Comparison of ENCODE assay signal across 8 cellular contexts in genomic region chr10:80202934-80203834, GRCh38. TPM values are rescaled to one million over a fixed set of nuclear protein-coding genes. Genes with fewer than 3 reads are reported as not detected.
DNase-seq lines count a peak whose midpoint lies in the region; ATAC-seq and TF ChIP-seq lines count a peak whose summit lies in the region.

No MANE protein-coding gene starts in this region.

- peak; percentile 67 for ATAC-seq in CD4-positive, alpha-beta T cell (ENCODE audit: poor library complexity)
- ATAC-seq in GM19043 (IDR thresholded peaks at IDR 0.05; ENCODE audit: low read depth, unreplicated experiment) (peak; percentile 60), HG03196 (IDR thresholded peaks at IDR 0.05; ENCODE audit: unreplicated experiment) (peak; percentile 52), left cardiac atrium (peak; percentile 57 to 64), gastrocnemius medialis (peak; percentile 38 to 39)

- peak overlapping the region; percentile 69 to 97 (median 78) for H3K4me3 ChIP-seq in gastrocnemius medialis

- H3K36me3 ChIP-seq in gastrocnemius medialis: no peaks in the 10 kb centered on the region

- H3K9me3 Mint-ChIP-seq in CD4-positive, alpha-beta T cell: no peaks in the 10 kb centered on the region

- in situ Hi-C loops in gastrocnemius medialis (cut with MboI; ENCODE audit: low sequenced_read_pairs in 4 of 4): loop anchor here in 3 of 4 donors (5.0 to 25.0 kb wide), 4 partner anchors 41 to 141 kb away; no protein-coding TSS in a partner anchor

- peaks cover 66% of the 10 kb centered on the region for H3K4me1 Mint-ChIP-seq in CD4-positive, alpha-beta T cell (ENCODE audit: low read depth)

- peak; percentile 49 to 59 for TF ChIP-seq POLR2A in gastrocnemius medialis (IDR thresholded peaks at IDR 0.05)

- H3K27me3 Mint-ChIP-seq in CD4-positive, alpha-beta T cell: no peaks in the 10 kb centered on the region

- H3K27ac Mint-ChIP-seq in CD4-positive, alpha-beta T cell: peak overlapping the region; percentile 85

- POLR2A ChIA-PET in CD4-positive, alpha-beta T cell (lab: Charles Lee): interaction anchor here (0.6 to 6.5 kb wide), 8 partner anchors 11 to 855 kb away, joined by 3 to 218 read pairs (median 4); no protein-coding TSS in a partner anchor

- H3K27ac ChIP-seq in CD4-positive, alpha-beta T cell (ENCODE audit: low read depth, low read length): peak overlapping the region; percentile 72
- H3K27ac ChIP-seq in gastrocnemius medialis: peak overlapping the region; percentile 95 to 100 (median 98)

- TF ChIP-seq CTCF in CD4-positive, alpha-beta T cell (IDR thresholded peaks at IDR 0.05): peak; percentile 60
- peak in 2 of 5 experiments; percentile 31 to 33 for TF ChIP-seq CTCF in gastrocnemius medialis (IDR thresholded peaks at IDR 0.05 in 4 of 5, conservative IDR thresholded peaks at IDR 0.05 in 1 of 5)

- peaks cover 31% of the 10 kb centered on the region for H3K36me3 Mint-ChIP-seq in CD4-positive, alpha-beta T cell (ENCODE audit: low read depth)

- intact Hi-C loops in CD4-positive, alpha-beta T cell (cut with DNase I, micrococcal nuclease): loop anchor here (2.0 to 10.0 kb wide), 5 partner anchors 61 to 758 kb away; partner anchors contain the start of genes TMEM254 (in 1 of the 2) and ZCCHC24 (in 1 of the 2)
- intact Hi-C loops in left cardiac atrium (cut with DNase I): loop anchor here in 1 of 2 donors (5.0 kb wide), 1 partner anchor 46 kb away; no protein-coding TSS in a partner anchor
- intact Hi-C loops in gastrocnemius medialis (cut with DNase I; ENCODE audit: low total_unique reads): no loop called here

- CTCF ChIA-PET in CD4-positive, alpha-beta T cell (lab: Charles Lee): interaction anchor here (1.1 to 2.4 kb wide), 5 partner anchors 9 to 59 kb away, joined by 3 to 15 read pairs (median 6); no protein-coding TSS in a partner anchor

- no peaks in the 10 kb centered on the region for H3K9me3 ChIP-seq in CD4-positive, alpha-beta T cell (ENCODE audit: control insufficient read depth, low read length)
- no peaks in the 10 kb centered on the region for H3K9me3 ChIP-seq in gastrocnemius medialis

- peak; percentile 42 to 62 (median 54) for DNase-seq in CD4-positive, alpha-beta T cell
- DNase-seq in RPMI7951 (ENCODE audit: low read depth) (peak; percentile 71), left cardiac atrium (peak; percentile 85), gastrocnemius medialis (peak; percentile 69 to 85), mesenteric fat pad (ENCODE audit: low spot score) (no peak)
- peak; percentile 67 for DNase-seq in activated naive CD4-positive, alpha-beta T cell treated with anti-CD3 and anti-CD28 coated beads, Interleukin-2, amount 50 U/mL, for 16 hours

- H3K4me3 Mint-ChIP-seq in CD4-positive, alpha-beta T cell: peak overlapping the region; percentile 88

- H3K27me3 ChIP-seq in CD4-positive, alpha-beta T cell (ENCODE audit: control insufficient read depth, insufficient read depth, low read length): no peaks in the 10 kb centered on the region
- H3K27me3 ChIP-seq in gastrocnemius medialis: no peaks in the 10 kb centered on the region

- H3K4me1 ChIP-seq in gastrocnemius medialis: peaks cover 65 to 77% of the 10 kb centered on the region in 2 donors

RNA-seq across cellular contexts. Expression of gene ANXA11, which starts 2.2 kb away (rescaled TPM):
- total RNA-seq in CD4-positive, alpha-beta T cell: 100 to 1,000 TPM; 153 to 159 TPM
- 88.0 and 104 TPM in 2 replicates for total RNA-seq in RPMI7951 (2014; rRNA removed; shearing (Covaris generic))
- total RNA-seq in left cardiac atrium: 100 to 1,000 TPM; 327 to 413 TPM
- total RNA-seq in gastrocnemius medialis: 100 to 1,000 TPM; 142 to 202 (median 173) TPM
- 456 TPM for total RNA-seq in mesenteric fat pad
